11 cellular contexts compared by ENCODE assay signal in genomic region chr18:58661423-58661822, GRCh38. TPM values are rescaled to one million over a fixed set of nuclear protein-coding genes. Genes with fewer than 3 reads are reported as not detected.
DNase-seq lines count a peak whose midpoint lies in the region; ATAC-seq lines count a peak whose summit lies in the region.
"Had no signal": no experiment of that assay in that cellular context is flagged by ENCODE, and none has a peak within 500 bp of the region (broad histone marks: within the 10 kb centered on the region; RNA-seq: fewer than 3 reads in every experiment).

No MANE protein-coding gene starts in this region.

- H3K4me1 ChIP-seq in BLaER1 = peaks cover 95% of the 10 kb centered on the region
- H3K4me1 ChIP-seq: uterus had no signal

- DNase-seq in HCEC 1CT = peak; percentile 37
- peak; percentile 26 for DNase-seq in amniotic epithelial cell (ENCODE audit: low read depth)
- DNase-seq in left colon = no peak
- no peak for DNase-seq in activated CD4-positive, alpha-beta T cell treated with anti-CD3 and anti-CD28 coated beads, Interleukin-2, amount 50 U/mL, for 4 hours
- no peak for DNase-seq in mesenteric fat pad (ENCODE audit: low spot score)
- no peak for DNase-seq in activated CD4-positive, CD25-positive, alpha-beta regulatory T cell treated with anti-CD3 and anti-CD28 coated beads, Interleukin-2, amount 50 U/mL, for 72 hours
- DNase-seq: posterior cingulate gyrus, T-helper 9 cell, uterus had no signal

- 0 out of 2 replicates have a peak overlapping the region, but pooled peaks have one; percentile 15 for H3K9ac ChIP-seq in BLaER1

- H3K4me2 ChIP-seq in BLaER1 = peak overlapping the region; percentile 81

- H4K20me1 ChIP-seq in BLaER1 = no peaks in the 10 kb centered on the region

- no peaks in the 10 kb centered on the region for H3K36me3 ChIP-seq in BLaER1
- H3K36me3 ChIP-seq: uterus had no signal

- peak overlapping the region; percentile 52; the same call in 1 of the 2 replicates for H3K27ac ChIP-seq in BLaER1
- H3K27ac ChIP-seq: uterus had no signal

- no peak overlapping the region for H3K4me3 ChIP-seq in BLaER1
- H3K4me3 ChIP-seq: uterus had no signal

- H3K27me3 ChIP-seq in BLaER1 = no peaks in the 10 kb centered on the region
- H3K27me3 ChIP-seq: uterus had no signal

- ATAC-seq in left colon (peak; percentile 34), HG02798 (IDR thresholded peaks at IDR 0.05; ENCODE audit: poor library complexity, unreplicated experiment) (no peak)

- intact Hi-C loops in left colon (cut with DNase I, micrococcal nuclease) = no loop called here

- H3K9me3 ChIP-seq in BLaER1 = 0 out of 2 replicates have a peak, but pooled peaks cover 2% of the 10 kb centered on the region
- H3K9me3 ChIP-seq: uterus had no signal

RNA-seq across cellular contexts. Expression of gene MALT1, which starts 9.8 kb away (rescaled TPM):
- total RNA-seq in left colon (10 to 100 TPM; 19.8 to 22.9 TPM), mesenteric fat pad (17.3 TPM)

RNA-seq across cellular contexts. Expression of gene ALPK2, which starts 32.5 kb away (rescaled TPM):
- total RNA-seq in left colon (under 1 TPM in 1 of 2 donors, not detected in 1; 0.15 TPM), mesenteric fat pad (not detected)

Comparison
In these comparisons a context has a peak if more than half of its experiments do, and no peak if none do; other contexts are left out.
1. DNase-seq: peak in HCEC 1CT (single experiment) and amniotic epithelial cell (single experiment); none in left colon (0 of 2), activated CD4-positive, alpha-beta T cell treated with anti-CD3 and anti-CD28 coated beads, Interleukin-2, amount 50 U/mL, for 4 hours (0 of 2), mesenteric fat pad (single experiment) and activated CD4-positive, CD25-positive, alpha-beta regulatory T cell treated with anti-CD3 and anti-CD28 coated beads, Interleukin-2, amount 50 U/mL, for 72 hours (single experiment).